ENCODE assay signal across 1 cellular context in genomic region chr12:65511134-65511912, GRCh38.
TF ChIP-seq lines count a peak whose summit lies in the region.

No MANE protein-coding gene starts in this region.

TF ChIP-seq in GM23338, 12 proteins besides CTCF, POLR2A, EP300 and RAD21 (continued from another document):
- TF ChIP-seq, protein P1, sequence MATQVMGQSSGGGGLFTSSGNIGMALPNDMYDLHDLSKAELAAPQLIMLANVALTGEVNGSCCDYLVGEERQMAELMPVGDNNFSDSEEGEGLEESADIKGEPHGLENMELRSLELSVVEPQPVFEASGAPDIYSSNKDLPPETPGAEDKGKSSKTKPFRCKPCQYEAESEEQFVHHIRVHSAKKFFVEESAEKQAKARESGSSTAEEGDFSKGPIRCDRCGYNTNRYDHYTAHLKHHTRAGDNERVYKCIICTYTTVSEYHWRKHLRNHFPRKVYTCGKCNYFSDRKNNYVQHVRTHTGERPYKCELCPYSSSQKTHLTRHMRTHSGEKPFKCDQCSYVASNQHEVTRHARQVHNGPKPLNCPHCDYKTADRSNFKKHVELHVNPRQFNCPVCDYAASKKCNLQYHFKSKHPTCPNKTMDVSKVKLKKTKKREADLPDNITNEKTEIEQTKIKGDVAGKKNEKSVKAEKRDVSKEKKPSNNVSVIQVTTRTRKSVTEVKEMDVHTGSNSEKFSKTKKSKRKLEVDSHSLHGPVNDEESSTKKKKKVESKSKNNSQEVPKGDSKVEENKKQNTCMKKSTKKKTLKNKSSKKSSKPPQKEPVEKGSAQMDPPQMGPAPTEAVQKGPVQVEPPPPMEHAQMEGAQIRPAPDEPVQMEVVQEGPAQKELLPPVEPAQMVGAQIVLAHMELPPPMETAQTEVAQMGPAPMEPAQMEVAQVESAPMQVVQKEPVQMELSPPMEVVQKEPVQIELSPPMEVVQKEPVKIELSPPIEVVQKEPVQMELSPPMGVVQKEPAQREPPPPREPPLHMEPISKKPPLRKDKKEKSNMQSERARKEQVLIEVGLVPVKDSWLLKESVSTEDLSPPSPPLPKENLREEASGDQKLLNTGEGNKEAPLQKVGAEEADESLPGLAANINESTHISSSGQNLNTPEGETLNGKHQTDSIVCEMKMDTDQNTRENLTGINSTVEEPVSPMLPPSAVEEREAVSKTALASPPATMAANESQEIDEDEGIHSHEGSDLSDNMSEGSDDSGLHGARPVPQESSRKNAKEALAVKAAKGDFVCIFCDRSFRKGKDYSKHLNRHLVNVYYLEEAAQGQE (IDR thresholded peaks at IDR 0.05; ENCODE audit: unreplicated experiment) = no peak
- TF ChIP-seq JUNB (IDR thresholded peaks at IDR 0.05; ENCODE audit: unreplicated experiment) (no peak), EZH2phosphoT487 (IDR thresholded peaks at IDR 0.05; ENCODE audit: unreplicated experiment) (no peak), ZNF331 (CRISPR knock-in tag; IDR thresholded peaks at IDR 0.05; ENCODE audit: low read depth) (no peak), NANOG (IDR thresholded peaks at IDR 0.05; ENCODE audit: borderline replicate concordance) (no peak), STAT1 (IDR thresholded peaks at IDR 0.05; ENCODE audit: unreplicated experiment) (no peak), ZNF462 (CRISPR knock-in tag; IDR thresholded peaks at IDR 0.05) (no peak), EZH2 (IDR thresholded peaks at IDR 0.05; ENCODE audit: low read depth, unreplicated experiment) (no peak), ZNF114 (CRISPR knock-in tag; IDR thresholded peaks at IDR 0.05) (no peak)
